9 cellular contexts compared by ENCODE assay signal in the genomic region with DNA sequence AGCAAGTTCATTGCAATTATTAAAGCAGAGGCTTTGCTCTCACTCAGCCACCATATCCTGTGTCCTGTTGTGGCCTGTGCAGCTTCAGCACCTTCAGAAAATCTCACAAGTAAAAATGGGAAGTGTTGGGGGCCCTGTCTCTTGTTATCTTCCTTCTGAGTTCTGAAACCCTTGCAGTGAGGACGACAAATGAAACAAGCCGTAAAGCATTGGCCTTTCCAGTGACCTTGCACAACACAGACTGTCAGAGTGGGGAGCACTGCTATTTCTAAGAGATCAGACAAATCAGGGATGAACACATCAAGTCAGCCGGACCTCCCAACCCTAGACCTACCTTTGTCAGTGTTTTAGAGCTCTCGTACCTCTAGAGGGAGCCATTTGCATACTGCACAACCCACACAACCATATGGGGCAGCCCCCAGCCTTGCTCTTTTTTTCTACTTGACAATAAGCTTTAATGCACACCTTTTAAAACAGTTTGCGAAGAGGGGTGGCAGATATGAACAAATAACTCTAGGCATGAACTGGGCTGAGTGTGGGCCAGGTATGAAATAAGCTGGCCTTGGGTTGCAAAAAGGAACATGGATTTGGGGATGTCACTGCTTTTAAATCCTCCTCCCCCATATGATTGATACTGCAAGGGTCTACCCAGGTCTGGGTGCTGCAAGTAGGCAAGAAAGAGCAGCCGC.
DNase-seq lines count a peak whose midpoint lies in the region; ATAC-seq, FAIRE-seq and TF ChIP-seq lines count a peak whose summit lies in the region.
"Had no signal": no experiment of that assay in that cellular context is flagged by ENCODE, and none has a peak within 500 bp of the region (broad histone marks: within the 10 kb centered on the region; RNA-seq: fewer than 3 reads in every experiment).

No MANE protein-coding gene starts in this region.

- H4K8ac ChIP-seq in IMR-90 (ENCODE audit: low read depth in 2 of 2, low read length in 2 of 2) = no peak overlapping the region

- no peak overlapping the region for H2BK20ac ChIP-seq in IMR-90 (ENCODE audit: low read depth, low read length)

- peaks cover 4% of the 10 kb centered on the region; the same call in 1 of the 2 replicates for H3K9me1 ChIP-seq in IMR-90 (ENCODE audit: insufficient read depth, low read length)

- peak; percentile 87 for TF ChIP-seq RAD21 in IMR-90 (IDR thresholded peaks at IDR 0.05; ENCODE audit: low read length)

- H2AFZ ChIP-seq in IMR-90 (replicated peaks; ENCODE audit: low read length, poor library complexity) = no peak overlapping the region

- H2BK15ac ChIP-seq in IMR-90 (ENCODE audit: low read depth, low read length) = no peak overlapping the region

- H3K79me1 ChIP-seq in IMR-90 (ENCODE audit: low read depth in 1 of 2, low read length in 2 of 2) = no peaks in the 10 kb centered on the region

- intact Hi-C loops in IMR-90 (cut with micrococcal nuclease) = loop anchor here (1.0 to 10.0 kb wide), 4 partner anchors 37 to 431 kb away; no protein-coding TSS in a partner anchor

- no peak overlapping the region for H2AK5ac ChIP-seq in IMR-90 (ENCODE audit: low read depth, low read length)

- H3K27me3 ChIP-seq in IMR-90 (ENCODE audit: control insufficient read depth, insufficient read depth, low read length) (no peaks in the 10 kb centered on the region), SJCRH30 (no peaks in the 10 kb centered on the region)
- H3K27me3 ChIP-seq: neutrophil had no signal

- H4K5ac ChIP-seq in IMR-90 (ENCODE audit: low read depth, low read length) = no peak overlapping the region

- peaks cover 3% of the 10 kb centered on the region; the same call in 1 of the 2 replicates for H3K4me1 ChIP-seq in IMR-90 (ENCODE audit: control insufficient read depth, insufficient read depth, low read length)
- H3K4me1 ChIP-seq in SJCRH30 = no peaks in the 10 kb centered on the region

- CTCF ChIA-PET in IMR-90 (lab: Yijun Ruan, JAX) = interaction anchor here (0.6 to 1.4 kb wide), 7 partner anchors 11 to 431 kb away, joined by 3 to 8 read pairs (median 4); no protein-coding TSS in a partner anchor

- no peak overlapping the region for H3K14ac ChIP-seq in IMR-90 (replicated peaks; ENCODE audit: low read depth, low read length)

- peak; percentile 86 for FAIRE-seq in GM12891 (lab: Jason Lieb, UNC)

- no peak overlapping the region for H3K9ac ChIP-seq in IMR-90 (ENCODE audit: low read depth, low read length)

- no TSS peak for BruUV-seq in IMR-90 (replicated peaks; lab: Mats Ljungman, UMichigan)

- H3K4me2 ChIP-seq in IMR-90 (ENCODE audit: low read depth, low read length) = no peak overlapping the region

- H3K56ac ChIP-seq in IMR-90 (ENCODE audit: extremely low read depth, insufficient read depth, low read length) = no peak overlapping the region

- H3K4ac ChIP-seq in IMR-90 (ENCODE audit: low read depth, low read length) = no peak overlapping the region

- H3K27ac ChIP-seq in IMR-90 (ENCODE audit: insufficient read depth, low read length) (no peak overlapping the region), SJCRH30 (no peak overlapping the region)
- H3K27ac ChIP-seq: neutrophil had no signal

- POLR2A ChIA-PET in IMR-90 (lab: Charles Lee; ENCODE audit: unreplicated experiment) = no interaction called here

- no peak overlapping the region for H3K18ac ChIP-seq in IMR-90 (ENCODE audit: low read depth, low read length)

- H3K9me3 ChIP-seq in IMR-90 (ENCODE audit: control insufficient read depth, insufficient read depth, low read length) (no peaks in the 10 kb centered on the region), SJCRH30 (replicated peaks) (no peaks in the 10 kb centered on the region)
- H3K9me3 ChIP-seq: neutrophil had no signal

- H3K23ac ChIP-seq in IMR-90 (ENCODE audit: low read depth, low read length) = no peak overlapping the region

- no peak overlapping the region for H3K4me3 ChIP-seq in IMR-90 (ENCODE audit: insufficient read depth, low read depth, low read length)
- no peak overlapping the region for H3K4me3 ChIP-seq in SJCRH30
- H3K4me3 ChIP-seq in epithelial cell of esophagus (ENCODE audit: low read length) = no peak overlapping the region

- TF ChIP-seq CTCF in IMR-90 (conservative IDR thresholded peaks at IDR 0.05; ENCODE audit: low read depth, low read length) (peak; percentile 76), epithelial cell of esophagus (IDR thresholded peaks at IDR 0.05; ENCODE audit: insufficient read depth, low read depth, low read length, missing control alignments) (peak; percentile 78)

- no peak overlapping the region for H2BK120ac ChIP-seq in IMR-90 (ENCODE audit: low read depth, low read length)

- H2BK5ac ChIP-seq in IMR-90 (ENCODE audit: low read depth, low read length, poor library complexity, severe bottlenecking) = no peak overlapping the region

- dilution Hi-C loops in IMR-90 (cut with HindIII; ENCODE audit: low sequenced_read_pairs, unreplicated experiment) = no loop called here

- 50% methylated on average over 1 of the region's 6 CpGs; no CpG with 5 or more reads in 1 of the 2 experiments for WGBS in IMR-90 (ENCODE audit: extremely low coverage in 2 of 2, insufficient read length in 1 of 2), 2 experiments

- no peaks in the 10 kb centered on the region for H4K20me1 ChIP-seq in IMR-90 (ENCODE audit: insufficient read depth, low read length)

- TF ChIP-seq POLR2A in GM12891 (IDR thresholded peaks at IDR 0.05; ENCODE audit: low read depth, low read length) = no peak
- TF ChIP-seq POLR2A in IMR-90 (IDR thresholded peaks at IDR 0.05; ENCODE audit: low read depth, low read length) = no peak

- in situ Hi-C loops in IMR-90 (cut with MboI; ENCODE audit: low sequenced_read_pairs) = loop anchor here (10.0 kb wide), 1 partner anchor 435 kb away; no protein-coding TSS in a partner anchor

- H2AK9ac ChIP-seq in IMR-90 (replicated peaks; ENCODE audit: low read depth, low read length, poor library complexity) = no peak overlapping the region

- ATAC-seq in IMR-90 (ENCODE audit: low read depth) (peak; percentile 84), GM19328 (IDR thresholded peaks at IDR 0.05; ENCODE audit: unreplicated experiment) (no peak)

- H3K36me3 ChIP-seq in IMR-90 (ENCODE audit: control insufficient read depth, insufficient read depth, low read length) (peaks cover 1% of the 10 kb centered on the region; the same call in 1 of the 2 replicates), SJCRH30 (no peaks in the 10 kb centered on the region)

- DNase-seq in AG20443 (ENCODE audit: low spot score) (peak; percentile 78), GM12891 (ENCODE audit: insufficient read length, low spot score) (peak; percentile 67), IMR-90 (peak; percentile 65), SJCRH30 (peak; percentile 47 to 74), epithelial cell of esophagus (ENCODE audit: low read depth) (peak; percentile 72), midbrain (lab: John Stamatoyannopoulos, UW) (peak; percentile 51), NCI-H187 treated with DMSO at 0.1 percent for 48 hours (lab: John Stamatoyannopoulos, UW) (no peak)

- no peak overlapping the region for H4K91ac ChIP-seq in IMR-90 (ENCODE audit: insufficient read depth, low read depth, low read length)

TF ChIP-seq in GM12891, 5 proteins besides CTCF, POLR2A, EP300 and RAD21:
- TF ChIP-seq POU2F2 (IDR thresholded peaks at IDR 0.05; ENCODE audit: low read depth, low read length) = peak; percentile 72; the same call in 1 of the 2 replicates
- no peak for TF ChIP-seq POLR2AphosphoS5 (IDR thresholded peaks at IDR 0.05; ENCODE audit: low read depth, low read length)
- no peak for TF ChIP-seq PAX5 (IDR thresholded peaks at IDR 0.05; ENCODE audit: insufficient read depth, low read length, severe bottlenecking)
- peak; percentile 60; the same call in 1 of the 2 replicates for TF ChIP-seq SPI1 (IDR thresholded peaks at IDR 0.05; ENCODE audit: low read depth, low read length)
- TF ChIP-seq TAF1 (IDR thresholded peaks at IDR 0.05; ENCODE audit: low read depth, low read length) = no peak

TF ChIP-seq in IMR-90, 13 proteins besides CTCF, POLR2A, EP300 and RAD21:
- TF ChIP-seq RCOR1 (IDR thresholded peaks at IDR 0.05; ENCODE audit: insufficient replicate concordance, low read length) (no peak), SMC3 (IDR thresholded peaks at IDR 0.05; ENCODE audit: low read depth, low read length) (peak; percentile 71)
